Comparison of ENCODE assay signal across 21 cellular contexts in the genomic region with DNA sequence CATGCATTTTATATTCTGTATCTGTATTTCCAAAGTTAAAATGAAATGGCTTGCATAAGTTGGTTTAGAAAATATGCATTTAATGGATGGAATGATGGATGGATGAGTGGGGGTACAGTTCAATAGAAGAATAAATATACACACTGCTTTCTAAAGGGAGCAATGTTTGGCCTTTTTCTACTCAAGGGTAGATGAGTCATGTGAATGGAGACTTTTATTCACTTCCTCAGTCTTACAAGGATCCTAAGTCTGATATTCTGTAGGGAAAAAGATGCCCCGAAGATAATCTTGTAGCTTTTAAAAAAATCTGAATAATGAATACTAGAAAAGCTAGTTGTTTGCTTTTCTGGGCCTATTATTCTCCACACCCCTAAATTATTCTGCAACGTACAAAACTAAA.
"Had no signal": no experiment of that assay in that cellular context is flagged by ENCODE, and none has a peak within 500 bp of the region (broad histone marks: within the 10 kb centered on the region; RNA-seq: fewer than 3 reads in every experiment).

No MANE protein-coding gene starts in this region.

- H3K9me3 ChIP-seq: gastroesophageal sphincter, mucosa of descending colon, neutrophil, psoas muscle, stomach, thoracic aorta, transverse colon had no signal

- H3K36me3 ChIP-seq: gastroesophageal sphincter, neutrophil, stomach, thoracic aorta, transverse colon had no signal

- H3K4me1 ChIP-seq: gastroesophageal sphincter, psoas muscle, transverse colon had no signal

- H3K4me3 ChIP-seq: coronary artery, gastroesophageal sphincter, lung, mucosa of descending colon, psoas muscle, stomach, thoracic aorta, transverse colon had no signal

- H3K27me3 ChIP-seq: gastroesophageal sphincter, neutrophil, stomach, transverse colon had no signal

- ATAC-seq: gastroesophageal sphincter; left colon; left ventricle myocardium superior; mucosa of descending colon; naive thymus-derived CD8-positive, alpha-beta T cell; psoas muscle; sciatic nerve had no signal

- DNase-seq: effector CD4-positive, alpha-beta T cell; glutamatergic neuron; immature natural killer cell; kidney; left colon; left ventricle myocardium superior; mesendoderm; mucosa of descending colon; naive thymus-derived CD8-positive, alpha-beta T cell; psoas muscle; retina; stimulated activated naive CD4-positive, alpha-beta T cell; stomach; substantia nigra; transverse colon had no signal

- H3K27ac ChIP-seq: coronary artery, gastroesophageal sphincter, neutrophil, psoas muscle, stomach, thoracic aorta, transverse colon had no signal
